20 cellular contexts compared by ENCODE assay signal in the genomic region with DNA sequence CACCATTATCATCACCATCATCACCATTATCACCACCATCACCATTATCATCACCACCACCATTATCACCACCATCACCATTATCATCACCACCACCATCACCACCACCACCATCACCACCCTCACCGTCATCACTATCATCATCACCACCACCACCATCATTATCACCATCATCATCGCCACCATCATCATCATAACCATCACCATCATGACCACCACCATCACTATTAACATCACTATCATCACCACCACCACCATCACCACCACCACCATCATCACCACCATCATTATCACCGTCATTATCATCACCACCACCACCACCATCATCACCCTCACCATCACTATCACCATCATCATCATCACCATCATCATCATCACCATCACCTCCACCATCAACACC. TPM values are rescaled to one million over a fixed set of nuclear protein-coding genes. Genes with fewer than 3 reads are reported as not detected.
DNase-seq lines count a peak whose midpoint lies in the region; ATAC-seq, FAIRE-seq and TF ChIP-seq lines count a peak whose summit lies in the region.
"Had no signal": no experiment of that assay in that cellular context is flagged by ENCODE, and none has a peak within 500 bp of the region (broad histone marks: within the 10 kb centered on the region; RNA-seq: fewer than 3 reads in every experiment).

No MANE protein-coding gene starts in this region.

- H2AFZ ChIP-seq in IMR-90 (replicated peaks; ENCODE audit: low read length, poor library complexity) = no peak overlapping the region
- no peak overlapping the region for H2AFZ ChIP-seq in GM12878 (ENCODE audit: control insufficient read depth, low read depth, low read length)
- no peak overlapping the region for H2AFZ ChIP-seq in osteoblast (ENCODE audit: low read length)

- H3K4me2 ChIP-seq in IMR-90 (ENCODE audit: low read depth, low read length) = no peak overlapping the region
- no peak overlapping the region for H3K4me2 ChIP-seq in GM12878 (ENCODE audit: control insufficient read depth, insufficient read depth)
- no peak overlapping the region for H3K4me2 ChIP-seq in osteoblast (ENCODE audit: insufficient read depth, low read length)

- TF ChIP-seq EP300 in GM12878 (IDR thresholded peaks at IDR 0.05; ENCODE audit: borderline replicate concordance in 1 of 2, control insufficient read depth in 1 of 2, low read depth in 2 of 2, low read length in 2 of 2) = no peak

- dilution Hi-C loops in IMR-90 (cut with HindIII; ENCODE audit: low sequenced_read_pairs, unreplicated experiment) = no loop called here

- TF ChIP-seq POLR2A in IMR-90 (IDR thresholded peaks at IDR 0.05; ENCODE audit: low read depth, low read length) (no peak), GM12878 (IDR thresholded peaks at IDR 0.05; ENCODE audit: low read depth, low read length) (no peak)

- H3K79me2 ChIP-seq in GM12878 (ENCODE audit: control insufficient read depth, insufficient read depth, low read length) (no peaks in the 10 kb centered on the region), osteoblast (ENCODE audit: insufficient read depth, low read length) (peaks cover 38% of the 10 kb centered on the region)

- FAIRE-seq in GM12878 (lab: Jason Lieb, UNC) = peak; percentile 70
- peak; percentile 100 for FAIRE-seq in urothelium cell line (lab: Jason Lieb, UNC)
- FAIRE-seq: A204.1, GM19239 had no signal

- H3K4me1 ChIP-seq in IMR-90 (ENCODE audit: control insufficient read depth, insufficient read depth, low read length) (peaks cover 49% of the 10 kb centered on the region), GM12878 (ENCODE audit: control insufficient read depth, insufficient read depth, low read length) (no peaks in the 10 kb centered on the region), osteoblast (ENCODE audit: insufficient read depth, low read length) (peaks cover 62% of the 10 kb centered on the region)
- H3K4me1 ChIP-seq: BE2C, HAP-1 had no signal

- H2BK20ac ChIP-seq in IMR-90 (ENCODE audit: low read depth, low read length) = peak overlapping the region; percentile 76; the same call in 1 of the 2 replicates

- intact Hi-C loops in IMR-90 (cut with micrococcal nuclease) = no loop called here
- intact Hi-C loops in GM12878 (cut with micrococcal nuclease; ENCODE audit: unreplicated experiment) = no loop called here
- intact Hi-C loops in Right ventricle myocardium inferior (cut with DNase I) = loop anchor here (2.0 kb wide), 1 partner anchor 57 kb away; no protein-coding TSS in a partner anchor

- peak overlapping the region; percentile 90; the same call in 1 of the 2 replicates for H2BK120ac ChIP-seq in IMR-90 (ENCODE audit: low read depth, low read length)

- H4K20me1 ChIP-seq in IMR-90 (ENCODE audit: insufficient read depth, low read length) (peaks cover 3% of the 10 kb centered on the region; the same call in 1 of the 2 replicates), GM12878 (ENCODE audit: control insufficient read depth, insufficient read depth) (no peaks in the 10 kb centered on the region), osteoblast (ENCODE audit: insufficient read depth, low read length) (no peaks in the 10 kb centered on the region)

- BruUV-seq in IMR-90 (replicated peaks; lab: Mats Ljungman, UMichigan) (no TSS peak), GM12878 (replicated peaks; lab: Mats Ljungman, UMichigan) (no TSS peak)

- WGBS in IMR-90 (ENCODE audit: extremely low coverage in 2 of 2, insufficient read length in 1 of 2), 2 experiments = 96% methylated on average over 3 of the region's 3 CpGs; no CpG with 5 or more reads in 1 of the 2 experiments
- WGBS in GM12878 (ENCODE audit: insufficient coverage, insufficient replicate concordance, low lambda C conversion rate, missing lambda C conversion rate) = 47% methylated on average over 3 of the region's 3 CpGs

- TF ChIP-seq RAD21 in IMR-90 (IDR thresholded peaks at IDR 0.05; ENCODE audit: low read length) (no peak), GM12878 (IDR thresholded peaks at IDR 0.05; ENCODE audit: insufficient read depth, low read depth, low read length) (no peak)

- CTCF ChIA-PET in IMR-90 (lab: Yijun Ruan, JAX) = no interaction called here
- CTCF ChIA-PET in GM12878 (lab: Yijun Ruan, JAX) = no interaction called here

- H3K18ac ChIP-seq in IMR-90 (ENCODE audit: low read depth, low read length) = no peak overlapping the region

- H3K79me1 ChIP-seq in IMR-90 (ENCODE audit: low read depth in 1 of 2, low read length in 2 of 2) = peaks cover 31 to 76% of the 10 kb centered on the region in 2 experiments

- RAD21 ChIA-PET in GM12878 (lab: Charles Lee; ENCODE audit: unreplicated experiment) = no interaction called here

- ATAC-seq in IMR-90 (ENCODE audit: low read depth) (no peak), GM12878 (no peak), HG03442 (IDR thresholded peaks at IDR 0.05; ENCODE audit: unreplicated experiment) (no peak), Right ventricle myocardium inferior (no peak)

- H4K91ac ChIP-seq in IMR-90 (ENCODE audit: insufficient read depth, low read depth, low read length) = no peak overlapping the region

- no peak overlapping the region for H3K14ac ChIP-seq in IMR-90 (replicated peaks; ENCODE audit: low read depth, low read length)

- no peak for TF ChIP-seq CTCF in IMR-90 (conservative IDR thresholded peaks at IDR 0.05; ENCODE audit: low read depth, low read length)
- TF ChIP-seq CTCF in GM12878 (IDR thresholded peaks at IDR 0.05 in 2 of 3, conservative IDR thresholded peaks at IDR 0.05 in 1 of 3; ENCODE audit: control insufficient read depth in 2 of 3, extremely low read depth in 1 of 3, insufficient read depth in 1 of 3, low read depth in 3 of 3, low read length in 3 of 3) = no peak
- no peak for TF ChIP-seq CTCF in osteoblast (IDR thresholded peaks at IDR 0.05; ENCODE audit: extremely low read depth, low read depth, low read length)

- H3K27ac ChIP-seq in IMR-90 (ENCODE audit: insufficient read depth, low read length) = no peak overlapping the region
- H3K27ac ChIP-seq in GM12878 (ENCODE audit: control insufficient read depth, insufficient read depth) = no peak overlapping the region
- H3K27ac ChIP-seq in osteoblast (ENCODE audit: low read depth, low read length) = peak overlapping the region; percentile 100

- H3K4me3 ChIP-seq in IMR-90 (ENCODE audit: insufficient read depth, low read depth, low read length) (no peak overlapping the region), GM12878 (no peak overlapping the region), osteoblast (ENCODE audit: insufficient read depth, low read length) (no peak overlapping the region)
- H3K4me3 ChIP-seq: HAP-1 had no signal

- H3K9me3 ChIP-seq in IMR-90 (ENCODE audit: control insufficient read depth, insufficient read depth, low read length) = no peaks in the 10 kb centered on the region
- no peaks in the 10 kb centered on the region for H3K9me3 ChIP-seq in GM12878 (replicated peaks; ENCODE audit: control insufficient read depth, insufficient read depth, low read length)
- H3K9me3 ChIP-seq in osteoblast (ENCODE audit: low read depth, low read length) = no peaks in the 10 kb centered on the region
- H3K9me3 ChIP-seq: BE2C, HAP-1 had no signal

- in situ Hi-C loops in IMR-90 (cut with MboI; ENCODE audit: low sequenced_read_pairs) = loop anchor here (10.0 kb wide), 1 partner anchor 167 kb away; no protein-coding TSS in a partner anchor
- in situ Hi-C loops in GM12878 (cut with MboI) = no loop called here

- POLR2A ChIA-PET in IMR-90 (lab: Charles Lee; ENCODE audit: unreplicated experiment) (no interaction called here), GM12878 (lab: Charles Lee) (no interaction called here)

- H2BK5ac ChIP-seq in IMR-90 (ENCODE audit: low read depth, low read length, poor library complexity, severe bottlenecking) = peak overlapping the region; percentile 87

- no peak overlapping the region for H3K23ac ChIP-seq in IMR-90 (ENCODE audit: low read depth, low read length)

- peak overlapping the region; percentile 96 for H2AK5ac ChIP-seq in IMR-90 (ENCODE audit: low read depth, low read length)

- H2AK9ac ChIP-seq in IMR-90 (replicated peaks; ENCODE audit: low read depth, low read length, poor library complexity) = no peak overlapping the region

- peak overlapping the region; percentile 86; the same call in 1 of the 2 replicates for H3K4ac ChIP-seq in IMR-90 (ENCODE audit: low read depth, low read length)

- DNase-seq in IMR-90 (no peak), GM12878 (ENCODE audit: low read depth, low spot score) (no peak), osteoblast (ENCODE audit: insufficient read length, low spot score, missing footprints) (no peak), urothelium cell line (ENCODE audit: low spot score) (no peak), NOMO-1 treated with dmso at 0.1 percent for 144 hours (lab: John Stamatoyannopoulos, UW; ENCODE audit: unreplicated experiment) (no peak), Right ventricle myocardium inferior (ENCODE audit: missing footprints) (no peak)
- DNase-seq: ACHN; BE2C; C1 segment of cervical spinal cord; CD4-positive, CD25-positive, alpha-beta regulatory T cell; CD8-positive, alpha-beta memory T cell; COR-L47; DMS 273 treated with DMSO at 0.1 percent for 48 hours; DMS53; DND-41; EL had no signal

- no peaks in the 10 kb centered on the region for H3K27me3 ChIP-seq in IMR-90 (ENCODE audit: control insufficient read depth, insufficient read depth, low read length)
- H3K27me3 ChIP-seq in GM12878 (replicated peaks in 1 of 2; ENCODE audit: control insufficient read depth in 2 of 2, insufficient read depth in 2 of 2, low read length in 1 of 2) = no peaks in the 10 kb centered on the region
- no peaks in the 10 kb centered on the region for H3K27me3 ChIP-seq in osteoblast (ENCODE audit: insufficient read depth, low read length)

- H3K36me3 ChIP-seq in IMR-90 (ENCODE audit: control insufficient read depth, insufficient read depth, low read length) (peaks cover 3% of the 10 kb centered on the region; the same call in 1 of the 2 replicates), GM12878 (ENCODE audit: control insufficient read depth in 2 of 2, insufficient read depth in 2 of 2, low read length in 1 of 2) (no peaks in the 10 kb centered on the region), osteoblast (ENCODE audit: insufficient read depth, low read length) (no peaks in the 10 kb centered on the region)
- H3K36me3 ChIP-seq: BE2C, HAP-1 had no signal

- peaks cover 51% of the 10 kb centered on the region for H3K9me1 ChIP-seq in IMR-90 (ENCODE audit: insufficient read depth, low read length)

- no peak overlapping the region for H3K56ac ChIP-seq in IMR-90 (ENCODE audit: extremely low read depth, insufficient read depth, low read length)

- no peak overlapping the region for H4K5ac ChIP-seq in IMR-90 (ENCODE audit: low read depth, low read length)

- H3K9ac ChIP-seq in IMR-90 (ENCODE audit: low read depth, low read length) (no peak overlapping the region), GM12878 (ENCODE audit: control insufficient read depth, insufficient read depth, low read length) (no peak overlapping the region)

- SMC1A ChIA-PET in GM12878 (lab: Charles Lee; ENCODE audit: uncharacterized antibody, unreplicated experiment) = no interaction called here

- H4K8ac ChIP-seq in IMR-90 (ENCODE audit: low read depth in 2 of 2, low read length in 2 of 2) = no peak overlapping the region; a peak in 1 of 4 replicates

- H2BK15ac ChIP-seq in IMR-90 (ENCODE audit: low read depth, low read length) = peak overlapping the region; percentile 55; the same call in 1 of the 3 replicates

RNA-seq across cellular contexts. Expression of a gene that starts 9.1 kb away (rescaled TPM):
- 15.2 and 23.9 TPM in 2 replicates for total RNA-seq in IMR-90 (2012; rRNA removed)
- 25.8 and 29.9 TPM in 2 replicates for polyA plus RNA-seq in IMR-90 (2012; rRNA removed)
- 59.6 and 70.0 TPM in 2 replicates for polyA plus RNA-seq in IMR-90 (2012; cell fraction: cytosol; rRNA removed)
- polyA plus RNA-seq in IMR-90 (2012; cell fraction: nucleus; rRNA removed; ENCODE audit: low replicate concordance) = 22.9 and 59.6 TPM in 2 replicates
- not detected in 2 replicates for total RNA-seq in GM12878 (2013; cell fraction: nucleolus; rRNA removed)
- total RNA-seq in GM12878 (2014; rRNA removed) = not detected in 2 replicates
- total RNA-seq in GM12878 (2014; rRNA removed; fragmentation: Illumina TruSeq; extraction: Trizol) = not detected in 2 replicates
- not detected in 2 replicates for total RNA-seq in GM12878 (2021)
- not detected for polyA plus RNA-seq in GM12878 (2011; ENCODE audit: low read depth)
- 0.03 and 0.05 TPM in 2 replicates for polyA plus RNA-seq in GM12878 (2011; rRNA removed)
- 0.01 and 0.03 TPM in 2 replicates for polyA plus RNA-seq in GM12878 (2011; cell fraction: cytosol; rRNA removed)
- 0.09 and 0.10 TPM in 2 replicates for polyA plus RNA-seq in GM12878 (2011; cell fraction: nucleus; rRNA removed)
- polyA plus RNA-seq in GM12878 (2012) = not detected in 2 replicates
- polyA plus RNA-seq in GM12878 (2014; fragmentation: Illumina TruSeq; extraction: Trizol) = not detected in 2 replicates
- polyA plus RNA-seq in GM12878 (2014; fragmentation: Nextera tagmentation; extraction: Ambion mirVana) = not detected
- not detected in 2 replicates for polyA plus RNA-seq in GM12878 (2014; rRNA removed)
- not detected for polyA plus RNA-seq in GM12878 (2016; fragmentation: Nextera tagmentation; extraction: Ambion mirVana)
- polyA minus RNA-seq in GM12878 (2011; rRNA and poly(A)+ RNA removed) = 0.07 TPM in 1 of 2 replicates, not detected in the other
- polyA minus RNA-seq in GM12878 (2011; cell fraction: cytosol; rRNA and poly(A)+ RNA removed) = 0.40 TPM in 1 of 2 replicates, not detected in the other
- polyA minus RNA-seq in GM12878 (2011; cell fraction: nucleus; rRNA and poly(A)+ RNA removed) = not detected in 2 replicates
- 2.5 and 3.2 TPM in 2 replicates for total RNA-seq in osteoblast
- total RNA-seq in Right ventricle myocardium inferior = 0.60 TPM
- total RNA-seq: CD4-positive, CD25-positive, alpha-beta regulatory T cell; CD8-positive, alpha-beta memory T cell had no signal
- polyA plus RNA-seq: CD4-positive, CD25-positive, alpha-beta regulatory T cell; CD8-positive, alpha-beta memory T cell had no signal

RNA-seq across cellular contexts. Expression of a gene that starts 20.9 kb away (rescaled TPM):
- 0.90 and 1.1 TPM in 2 replicates for total RNA-seq in IMR-90 (2012; rRNA removed)
- polyA plus RNA-seq in IMR-90 (2012; rRNA removed) = 6.4 and 9.2 TPM in 2 replicates
- polyA plus RNA-seq in IMR-90 (2012; cell fraction: cytosol; rRNA removed) = 5.5 and 8.7 TPM in 2 replicates
- polyA plus RNA-seq in IMR-90 (2012; cell fraction: nucleus; rRNA removed; ENCODE audit: low replicate concordance) = 4.3 and 7.4 TPM in 2 replicates
- not detected in 2 replicates for total RNA-seq in GM12878 (2013; cell fraction: nucleolus; rRNA removed)
- total RNA-seq in GM12878 (2014; rRNA removed) = not detected in 2 replicates
- not detected in 2 replicates for total RNA-seq in GM12878 (2014; rRNA removed; fragmentation: Illumina TruSeq; extraction: Trizol)
- not detected in 2 replicates for total RNA-seq in GM12878 (2021)
- polyA plus RNA-seq in GM12878 (2011; ENCODE audit: low read depth) = not detected
- polyA plus RNA-seq in GM12878 (2011; rRNA removed) = not detected in 2 replicates
- 0.01 TPM in 1 of 2 replicates, not detected in the other for polyA plus RNA-seq in GM12878 (2011; cell fraction: cytosol; rRNA removed)
- not detected in 2 replicates for polyA plus RNA-seq in GM12878 (2011; cell fraction: nucleus; rRNA removed)
- 0.04 TPM in 1 of 2 replicates, not detected in the other for polyA plus RNA-seq in GM12878 (2012)
- not detected in 2 replicates for polyA plus RNA-seq in GM12878 (2014; fragmentation: Illumina TruSeq; extraction: Trizol)
- polyA plus RNA-seq in GM12878 (2014; fragmentation: Nextera tagmentation; extraction: Ambion mirVana) = not detected
- 0.03 TPM in 1 of 2 replicates, not detected in the other for polyA plus RNA-seq in GM12878 (2014; rRNA removed)
- not detected for polyA plus RNA-seq in GM12878 (2016; fragmentation: Nextera tagmentation; extraction: Ambion mirVana)
- not detected in 2 replicates for polyA minus RNA-seq in GM12878 (2011; rRNA and poly(A)+ RNA removed)
- polyA minus RNA-seq in GM12878 (2011; cell fraction: cytosol; rRNA and poly(A)+ RNA removed) = not detected in 2 replicates
- polyA minus RNA-seq in GM12878 (2011; cell fraction: nucleus; rRNA and poly(A)+ RNA removed) = not detected in 2 replicates
- 2.2 and 2.4 TPM in 2 replicates for total RNA-seq in osteoblast
- total RNA-seq in Right ventricle myocardium inferior = 1.4 TPM
- total RNA-seq: CD4-positive, CD25-positive, alpha-beta regulatory T cell; CD8-positive, alpha-beta memory T cell had no signal
- polyA plus RNA-seq: CD4-positive, CD25-positive, alpha-beta regulatory T cell; CD8-positive, alpha-beta memory T cell had no signal

RNA-seq across cellular contexts. Expression of a gene that starts 32.5 kb away (rescaled TPM):
- total RNA-seq in IMR-90 (2012; rRNA removed) = 7.8 and 8.2 TPM in 2 replicates
- polyA plus RNA-seq in IMR-90 (2012; rRNA removed) = 13.7 and 16.8 TPM in 2 replicates
- 5.6 and 7.9 TPM in 2 replicates for polyA plus RNA-seq in IMR-90 (2012; cell fraction: cytosol; rRNA removed)
- polyA plus RNA-seq in IMR-90 (2012; cell fraction: nucleus; rRNA removed; ENCODE audit: low replicate concordance) = 71.8 and 97.1 TPM in 2 replicates
- 83.6 and 90.5 TPM in 2 replicates for total RNA-seq in GM12878 (2013; cell fraction: nucleolus; rRNA removed)
- 15.2 and 19.7 TPM in 2 replicates for total RNA-seq in GM12878 (2014; rRNA removed)
- 13.5 and 14.5 TPM in 2 replicates for total RNA-seq in GM12878 (2014; rRNA removed; fragmentation: Illumina TruSeq; extraction: Trizol)
- 19.0 TPM in 2 replicates for total RNA-seq in GM12878 (2021)
- 5.2 TPM for polyA plus RNA-seq in GM12878 (2011; ENCODE audit: low read depth)
- 21.7 and 24.5 TPM in 2 replicates for polyA plus RNA-seq in GM12878 (2011; rRNA removed)
- 16.6 and 19.3 TPM in 2 replicates for polyA plus RNA-seq in GM12878 (2011; cell fraction: cytosol; rRNA removed)
- polyA plus RNA-seq in GM12878 (2011; cell fraction: nucleus; rRNA removed) = 109 and 129 TPM in 2 replicates
- 13.2 and 16.9 TPM in 2 replicates for polyA plus RNA-seq in GM12878 (2012)
- polyA plus RNA-seq in GM12878 (2014; fragmentation: Illumina TruSeq; extraction: Trizol) = 15.0 and 15.7 TPM in 2 replicates
- 1 to 10 TPM; 2.2 to 3.3 TPM for polyA plus RNA-seq in GM12878 (2014; fragmentation: Nextera tagmentation; extraction: Ambion mirVana)
- 17.7 and 17.8 TPM in 2 replicates for polyA plus RNA-seq in GM12878 (2014; rRNA removed)
- 10 to 100 TPM; 18.6 to 20.2 TPM for polyA plus RNA-seq in GM12878 (2016; fragmentation: Nextera tagmentation; extraction: Ambion mirVana)
- 21.4 and 24.6 TPM in 2 replicates for polyA minus RNA-seq in GM12878 (2011; rRNA and poly(A)+ RNA removed)
- polyA minus RNA-seq in GM12878 (2011; cell fraction: cytosol; rRNA and poly(A)+ RNA removed) = 6.3 and 7.1 TPM in 2 replicates
- polyA minus RNA-seq in GM12878 (2011; cell fraction: nucleus; rRNA and poly(A)+ RNA removed) = 48.8 and 64.1 TPM in 2 replicates
- total RNA-seq in osteoblast = 18.5 and 20.3 TPM in 2 replicates
- 10.0 TPM for total RNA-seq in Right ventricle myocardium inferior
